8 cellular contexts compared by ENCODE assay signal in the genomic region with DNA sequence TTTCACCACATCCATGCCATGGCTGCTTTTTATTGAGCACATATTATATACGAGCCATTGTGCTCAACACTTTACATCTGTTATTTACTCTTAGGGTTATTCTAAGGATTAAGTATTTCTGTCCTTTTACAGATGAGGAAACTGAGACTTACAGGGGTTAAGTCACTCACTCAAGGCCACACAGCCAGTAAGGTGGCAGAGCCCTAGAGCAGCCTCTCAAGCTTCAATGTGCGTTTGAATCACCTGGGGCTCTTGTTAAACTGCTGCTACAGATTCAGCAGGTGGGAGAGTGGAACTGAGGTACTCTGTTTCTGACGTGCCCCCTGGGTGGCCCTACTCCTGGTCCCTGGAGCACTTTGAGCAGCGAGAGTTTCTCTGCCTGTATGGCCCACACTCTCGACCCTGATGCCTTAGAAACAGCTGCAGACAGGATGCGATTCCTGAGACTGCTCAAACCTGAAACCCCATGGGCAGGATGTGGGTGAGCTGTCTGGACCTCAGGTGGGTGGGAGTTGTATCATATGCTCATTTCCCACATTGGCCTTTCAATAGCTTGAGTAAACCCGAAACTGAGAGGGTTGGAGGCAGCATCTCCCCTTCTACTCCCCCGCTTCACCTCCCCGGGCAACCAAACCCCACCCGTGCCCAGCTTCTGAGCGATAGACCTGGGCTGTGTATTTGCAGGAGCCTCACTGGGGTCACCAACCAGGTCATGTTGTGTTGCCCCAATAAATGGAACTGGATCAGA. TPM values are rescaled to one million over a fixed set of nuclear protein-coding genes. Genes with fewer than 3 reads are reported as not detected.
DNase-seq lines count a peak whose midpoint lies in the region; ATAC-seq and TF ChIP-seq lines count a peak whose summit lies in the region.

No MANE protein-coding gene starts in this region.

- H3K9me3 ChIP-seq in mammary epithelial cell (replicated peaks; ENCODE audit: insufficient read depth, low read length): no peaks in the 10 kb centered on the region
- no peaks in the 10 kb centered on the region for H3K9me3 ChIP-seq in trophoblast cell (ENCODE audit: insufficient read depth, low read depth, low read length)

- DNase-seq in mammary epithelial cell (peak; percentile 3), MCF 10A (ENCODE audit: unreplicated experiment) (no peak), HT1080 (ENCODE audit: low read depth) (peak; percentile 31), A172 (ENCODE audit: low spot score) (no peak), trophoblast cell (no peak), NOMO-1 treated with dmso at 0.1 percent for 144 hours (lab: John Stamatoyannopoulos, UW; ENCODE audit: unreplicated experiment) (no peak)
- DNase-seq in stimulated activated CD8-positive, alpha-beta memory T cell treated with anti-CD3 and anti-CD28 coated beads, Interleukin-15, amount 100 ng/mL, for 24 hours (ENCODE audit: low read depth): peak; percentile 27

- peaks cover 82% of the 10 kb centered on the region for H3K27me3 Mint-ChIP-seq in MCF 10A (ENCODE audit: insufficient read depth, unreplicated experiment)
- peaks cover 17% of the 10 kb centered on the region for H3K27me3 Mint-ChIP-seq in activated T-helper 17 cell treated with anti-CD3 and anti-CD28 coated beads, Interleukin-2, amount 50 U/mL, for 72 hours

- H3K14ac ChIP-seq in trophoblast cell (ENCODE audit: low read length): no peak overlapping the region

- dilution Hi-C loops in mammary epithelial cell (cut with HindIII; ENCODE audit: low sequenced_read_pairs): no loop called here

- H3K18ac ChIP-seq in trophoblast cell (ENCODE audit: low read length): no peak overlapping the region

- no peaks in the 10 kb centered on the region for H4K20me1 ChIP-seq in mammary epithelial cell (ENCODE audit: insufficient read depth, low read length)

- no peak overlapping the region for H3K23ac ChIP-seq in trophoblast cell (ENCODE audit: low read length)

- H3K4me2 ChIP-seq in mammary epithelial cell (ENCODE audit: insufficient read depth, low read depth, low read length) (no peak overlapping the region), trophoblast cell (ENCODE audit: low read length) (no peak overlapping the region)

- H4K12ac ChIP-seq in trophoblast cell (ENCODE audit: low read depth, low read length): no peak overlapping the region

- H2BK5ac ChIP-seq in trophoblast cell (ENCODE audit: low read depth, low read length, poor library complexity): no peak overlapping the region

- H3K27me3 ChIP-seq in mammary epithelial cell (ENCODE audit: insufficient read depth, low read length) (no peaks in the 10 kb centered on the region), trophoblast cell (ENCODE audit: insufficient read depth, low read length) (no peaks in the 10 kb centered on the region)

- H2AFZ ChIP-seq in mammary epithelial cell (ENCODE audit: low read depth, low read length): no peak overlapping the region
- H2AFZ ChIP-seq in trophoblast cell (ENCODE audit: insufficient read depth, low read length, poor library complexity): no peak overlapping the region

- in situ Hi-C loops in mammary epithelial cell (cut with MboI; ENCODE audit: low sequenced_read_pairs in 2 of 2): no loop called here

- peak; percentile 93 for ATAC-seq in activated T-helper 17 cell treated with anti-CD3 and anti-CD28 coated beads, Interleukin-2, amount 50 U/mL, for 72 hours (replicated peaks)

- H2BK120ac ChIP-seq in trophoblast cell (ENCODE audit: insufficient read depth, low read length, poor library complexity): no peak overlapping the region

- H3K9me3 Mint-ChIP-seq in MCF 10A (ENCODE audit: unreplicated experiment): no peaks in the 10 kb centered on the region
- no peaks in the 10 kb centered on the region for H3K9me3 Mint-ChIP-seq in activated T-helper 17 cell treated with anti-CD3 and anti-CD28 coated beads, Interleukin-2, amount 50 U/mL, for 72 hours

- H3K4me3 ChIP-seq in mammary epithelial cell (replicated peaks in 1 of 3; ENCODE audit: insufficient read depth in 1 of 3, low read depth in 2 of 3, low read length in 3 of 3) (no peak overlapping the region), trophoblast cell (ENCODE audit: low read depth, low read length) (no peak overlapping the region)

- H3K4ac ChIP-seq in trophoblast cell (ENCODE audit: low read depth, low read length): no peak overlapping the region

- no TSS peak for BruUV-seq in mammary epithelial cell (replicated peaks; lab: Mats Ljungman, UMichigan)
- no TSS peak for BruUV-seq in MCF 10A (replicated peaks; lab: Mats Ljungman, UMichigan)

- H2AK5ac ChIP-seq in trophoblast cell (ENCODE audit: low read length): no peak overlapping the region

- H3K27ac ChIP-seq in mammary epithelial cell (ENCODE audit: insufficient read depth, low read depth, low read length): no peak overlapping the region
- H3K27ac ChIP-seq in trophoblast cell (ENCODE audit: low read depth, low read length): no peak overlapping the region

- intact Hi-C loops in mammary epithelial cell (cut with micrococcal nuclease): no loop called here
- intact Hi-C loops in MCF 10A (cut with micrococcal nuclease): no loop called here

- WGBS in mammary epithelial cell (ENCODE audit: low coverage, missing lambda C conversion rate): 72% methylated on average over 10 of the region's 11 CpGs
- no CpG with 5 or more reads among the region's 11 CpGs for WGBS in trophoblast cell (ENCODE audit: extremely low coverage, insufficient coverage, insufficient read length)

- no peaks in the 10 kb centered on the region for H3K79me1 ChIP-seq in trophoblast cell (ENCODE audit: low read length)

- H4K91ac ChIP-seq in trophoblast cell (ENCODE audit: low read depth, low read length): no peak overlapping the region

- no peak for TF ChIP-seq CTCF in mammary epithelial cell (conservative IDR thresholded peaks at IDR 0.05 in 1 of 2, IDR thresholded peaks at IDR 0.05 in 1 of 2; ENCODE audit: extremely low read depth in 1 of 2, insufficient read depth in 1 of 2, low read depth in 1 of 2, low read length in 2 of 2)
- TF ChIP-seq CTCF in MCF 10A (IDR thresholded peaks at IDR 0.05; ENCODE audit: unreplicated experiment): no peak

- CTCF ChIA-PET in mammary epithelial cell (lab: Charles Lee; ENCODE audit: low non-redundant PET) (no interaction called here), MCF 10A (lab: Yijun Ruan, JAX) (interaction anchor here (0.5 to 1.2 kb wide), 2 partner anchors 13 to 239 kb away, joined by 3 read pairs; no protein-coding TSS in a partner anchor)

- no peaks in the 10 kb centered on the region for H3K4me1 ChIP-seq in mammary epithelial cell (ENCODE audit: insufficient read depth, low read length)
- peaks cover 0 to 3% of the 10 kb centered on the region in 2 experiments for H3K4me1 ChIP-seq in trophoblast cell (ENCODE audit: control insufficient read depth in 1 of 2, insufficient read depth in 2 of 2, low read length in 2 of 2)

- H3K36me3 ChIP-seq in mammary epithelial cell (ENCODE audit: insufficient read depth, low read length) (no peaks in the 10 kb centered on the region), trophoblast cell (ENCODE audit: control insufficient read depth in 1 of 2, insufficient read depth in 2 of 2, low read length in 2 of 2) (no peaks in the 10 kb centered on the region)

- no peak overlapping the region for H3K27ac Mint-ChIP-seq in MCF 10A (ENCODE audit: low read depth, unreplicated experiment)
- peak overlapping the region; percentile 84 for H3K27ac Mint-ChIP-seq in activated T-helper 17 cell treated with anti-CD3 and anti-CD28 coated beads, Interleukin-2, amount 50 U/mL, for 72 hours

- H3K4me3 Mint-ChIP-seq in MCF 10A (ENCODE audit: unreplicated experiment): no peak overlapping the region
- peak overlapping the region; percentile 73 for H3K4me3 Mint-ChIP-seq in activated T-helper 17 cell treated with anti-CD3 and anti-CD28 coated beads, Interleukin-2, amount 50 U/mL, for 72 hours

- no peaks in the 10 kb centered on the region for H3K36me3 Mint-ChIP-seq in MCF 10A (ENCODE audit: insufficient read depth, unreplicated experiment)
- no peaks in the 10 kb centered on the region for H3K36me3 Mint-ChIP-seq in activated T-helper 17 cell treated with anti-CD3 and anti-CD28 coated beads, Interleukin-2, amount 50 U/mL, for 72 hours (ENCODE audit: low read depth)

- no peak overlapping the region for H4K8ac ChIP-seq in trophoblast cell (ENCODE audit: low read depth, low read length)

- H3K79me2 ChIP-seq in mammary epithelial cell (ENCODE audit: insufficient read depth, low read length): no peaks in the 10 kb centered on the region
- no peaks in the 10 kb centered on the region for H3K79me2 ChIP-seq in trophoblast cell (ENCODE audit: control insufficient read depth, insufficient read depth, low read length, poor library complexity)

- no peak overlapping the region for H2BK12ac ChIP-seq in trophoblast cell (ENCODE audit: low read length)

- H3K4me1 Mint-ChIP-seq in MCF 10A (ENCODE audit: insufficient read depth, unreplicated experiment): peaks cover 5% of the 10 kb centered on the region
- H3K4me1 Mint-ChIP-seq in activated T-helper 17 cell treated with anti-CD3 and anti-CD28 coated beads, Interleukin-2, amount 50 U/mL, for 72 hours: peaks cover 44% of the 10 kb centered on the region

- POLR2A ChIA-PET in MCF 10A (lab: Yijun Ruan, JAX): no interaction called here

- H3K9ac ChIP-seq in mammary epithelial cell (ENCODE audit: insufficient read depth, low read length) (no peak overlapping the region), trophoblast cell (ENCODE audit: low read length) (no peak overlapping the region)

RNA-seq across cellular contexts. Expression of gene MAN1C1, which starts 59.3 kb away (rescaled TPM):
- total RNA-seq in mammary epithelial cell (under 1 TPM; 0.07 to 0.33 TPM), MCF 10A (2022) (not detected in 2 replicates)
- polyA plus RNA-seq in mammary epithelial cell: 0.18 TPM
- not detected for polyA minus RNA-seq in mammary epithelial cell
- not detected in 2 replicates for total RNA-seq in HT1080 (2014; rRNA removed; shearing (Covaris generic))
- polyA plus RNA-seq in HT1080 (2015; cell fraction: cytosol; rRNA removed): 0.07 TPM in 2 replicates
- 0.19 and 0.79 TPM in 2 replicates for polyA plus RNA-seq in HT1080 (2015; cell fraction: nucleus; rRNA removed)
- 1 to 10 TPM; 6.2 to 7.7 TPM for total RNA-seq in activated T-helper 17 cell treated with anti-CD3 and anti-CD28 coated beads, Interleukin-2, amount 50 U/mL, for 72 hours
- total RNA-seq in A172 (2014; rRNA removed; shearing (Covaris generic)): 0.67 and 1.5 TPM in 2 replicates
- polyA plus RNA-seq in trophoblast cell (2013): 3.4 and 3.6 TPM in 2 replicates

Comparison
In these comparisons a context has a peak if more than half of its experiments do, and no peak if none do; other contexts are left out.
1. DNase-seq: peak in mammary epithelial cell (single experiment), HT1080 (single experiment) and stimulated activated CD8-positive, alpha-beta memory T cell treated with anti-CD3 and anti-CD28 coated beads, Interleukin-15, amount 100 ng/mL, for 24 hours (single experiment); none in MCF 10A (single experiment), A172 (single experiment), trophoblast cell (0 of 2) and NOMO-1 treated with dmso at 0.1 percent for 144 hours (single experiment).